11 cellular contexts compared by ENCODE assay signal in the genomic region with DNA sequence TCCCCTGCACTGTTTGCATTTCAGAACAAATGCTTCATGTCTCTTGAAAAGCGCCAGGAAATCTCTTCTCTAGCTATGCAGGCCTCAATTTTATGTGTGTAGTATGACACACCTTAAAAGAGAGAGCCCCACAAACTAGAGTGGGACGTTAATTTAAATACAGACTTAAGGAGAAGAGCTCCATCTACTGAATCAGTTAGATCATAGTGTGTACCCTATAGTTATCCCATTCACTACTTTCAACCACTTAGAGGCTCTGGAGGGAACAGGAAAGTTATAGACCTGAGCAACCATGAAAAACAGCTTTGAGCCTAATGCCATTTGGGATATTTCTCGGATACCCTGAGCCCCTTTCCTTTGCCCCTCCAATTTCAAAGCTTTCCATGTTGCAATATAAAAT.
DNase-seq lines count a peak whose midpoint lies in the region; ATAC-seq and TF ChIP-seq lines count a peak whose summit lies in the region.
"Had no signal": no experiment of that assay in that cellular context is flagged by ENCODE, and none has a peak within 500 bp of the region (broad histone marks: within the 10 kb centered on the region; RNA-seq: fewer than 3 reads in every experiment).

No MANE protein-coding gene starts in this region.

- H3K27ac Mint-ChIP-seq in WTC11 (no peak overlapping the region), progenitor cell of endocrine pancreas (peak overlapping the region; percentile 30)
- no peak overlapping the region for H3K27ac Mint-ChIP-seq in activated T-helper 2 cell treated with anti-CD3 and anti-CD28 coated beads, Interferon-gamma antibody, Interleukin-2, Interleukin-4, amounts not matched to agents 10 μg/mL and 5 μg/mL and 100 μg/mL, durations not matched to agents 14 hours and 24 hours and 36 hours
- H3K27ac Mint-ChIP-seq: immature natural killer cell had no signal

- H3K4me1 Mint-ChIP-seq in WTC11: peaks cover 29% of the 10 kb centered on the region
- peaks cover 26% of the 10 kb centered on the region for H3K4me1 Mint-ChIP-seq in progenitor cell of endocrine pancreas (ENCODE audit: low read depth)
- peaks cover 1% of the 10 kb centered on the region for H3K4me1 Mint-ChIP-seq in activated T-cell treated with anti-CD3 and anti-CD28 coated beads, Interleukin-2, amount 50 U/mL, for 4 hours (ENCODE audit: low read depth)
- H3K4me1 Mint-ChIP-seq in activated T-helper 2 cell treated with anti-CD3 and anti-CD28 coated beads, Interferon-gamma antibody, Interleukin-2, Interleukin-4, amounts not matched to agents 10 μg/mL and 5 μg/mL and 100 μg/mL, durations not matched to agents 14 hours and 24 hours and 36 hours (ENCODE audit: low read depth): no peaks in the 10 kb centered on the region
- H3K4me1 Mint-ChIP-seq: immature natural killer cell had no signal

- H3K36me3 Mint-ChIP-seq in WTC11 (no peaks in the 10 kb centered on the region), progenitor cell of endocrine pancreas (ENCODE audit: insufficient read depth) (no peaks in the 10 kb centered on the region)
- peaks cover 4% of the 10 kb centered on the region for H3K36me3 Mint-ChIP-seq in activated T-cell treated with anti-CD3 and anti-CD28 coated beads, Interleukin-2, amount 50 U/mL, for 4 hours (ENCODE audit: insufficient read depth)
- H3K36me3 Mint-ChIP-seq in activated T-helper 2 cell treated with anti-CD3 and anti-CD28 coated beads, Interferon-gamma antibody, Interleukin-2, Interleukin-4, amounts not matched to agents 10 μg/mL and 5 μg/mL and 100 μg/mL, durations not matched to agents 14 hours and 24 hours and 36 hours (ENCODE audit: low read depth): no peaks in the 10 kb centered on the region
- H3K36me3 Mint-ChIP-seq: immature natural killer cell had no signal

- POLR2A ChIA-PET in WTC11 (lab: Charles Lee): interaction anchor here (0.5 kb wide), 1 partner anchor 443 kb away, joined by 3 read pairs; no protein-coding TSS in a partner anchor

- peak; percentile 43 for ATAC-seq in GM18861 (IDR thresholded peaks at IDR 0.05; ENCODE audit: unreplicated experiment)
- peak; percentile 36 for ATAC-seq in HG02571 (IDR thresholded peaks at IDR 0.05; ENCODE audit: unreplicated experiment)
- ATAC-seq in WTC11: peak; percentile 64
- ATAC-seq in activated T-cell treated with anti-CD3 and anti-CD28 coated beads, Interleukin-2, amount 50 U/mL, for 4 hours: no peak
- ATAC-seq: stimulated activated naive CD8-positive, alpha-beta T cell treated with anti-CD3 and anti-CD28 coated beads, Interleukin-15, amount 100 ng/mL, for 72 hours had no signal

- H3K9me3 Mint-ChIP-seq in WTC11: no peaks in the 10 kb centered on the region
- H3K9me3 Mint-ChIP-seq in progenitor cell of endocrine pancreas (ENCODE audit: low read depth): no peaks in the 10 kb centered on the region
- H3K9me3 Mint-ChIP-seq in activated T-cell treated with anti-CD3 and anti-CD28 coated beads, Interleukin-2, amount 50 U/mL, for 4 hours: no peaks in the 10 kb centered on the region
- H3K9me3 Mint-ChIP-seq in activated T-helper 2 cell treated with anti-CD3 and anti-CD28 coated beads, Interferon-gamma antibody, Interleukin-2, Interleukin-4, amounts not matched to agents 10 μg/mL and 5 μg/mL and 100 μg/mL, durations not matched to agents 14 hours and 24 hours and 36 hours: no peaks in the 10 kb centered on the region
- H3K9me3 Mint-ChIP-seq: immature natural killer cell; stimulated activated naive CD8-positive, alpha-beta T cell treated with anti-CD3 and anti-CD28 coated beads, Interleukin-15, amount 100 ng/mL, for 72 hours had no signal

- no peaks in the 10 kb centered on the region for H3K27me3 Mint-ChIP-seq in WTC11 (ENCODE audit: low read depth)
- no peaks in the 10 kb centered on the region for H3K27me3 Mint-ChIP-seq in progenitor cell of endocrine pancreas
- no peaks in the 10 kb centered on the region for H3K27me3 Mint-ChIP-seq in activated T-cell treated with anti-CD3 and anti-CD28 coated beads, Interleukin-2, amount 50 U/mL, for 4 hours (ENCODE audit: low read depth)
- peaks cover 6% of the 10 kb centered on the region for H3K27me3 Mint-ChIP-seq in activated T-helper 2 cell treated with anti-CD3 and anti-CD28 coated beads, Interferon-gamma antibody, Interleukin-2, Interleukin-4, amounts not matched to agents 10 μg/mL and 5 μg/mL and 100 μg/mL, durations not matched to agents 14 hours and 24 hours and 36 hours (ENCODE audit: low read depth)
- H3K27me3 Mint-ChIP-seq: stimulated activated naive CD8-positive, alpha-beta T cell treated with anti-CD3 and anti-CD28 coated beads, Interleukin-15, amount 100 ng/mL, for 72 hours had no signal

- H3K4me3 Mint-ChIP-seq in WTC11 (no peak overlapping the region), progenitor cell of endocrine pancreas (ENCODE audit: low read depth) (no peak overlapping the region)
- H3K4me3 Mint-ChIP-seq in activated T-cell treated with anti-CD3 and anti-CD28 coated beads, Interleukin-2, amount 50 U/mL, for 4 hours: no peak overlapping the region
- no peak overlapping the region for H3K4me3 Mint-ChIP-seq in activated T-helper 2 cell treated with anti-CD3 and anti-CD28 coated beads, Interferon-gamma antibody, Interleukin-2, Interleukin-4, amounts not matched to agents 10 μg/mL and 5 μg/mL and 100 μg/mL, durations not matched to agents 14 hours and 24 hours and 36 hours (ENCODE audit: low read depth)
- H3K4me3 Mint-ChIP-seq: immature natural killer cell; stimulated activated naive CD8-positive, alpha-beta T cell treated with anti-CD3 and anti-CD28 coated beads, Interleukin-15, amount 100 ng/mL, for 72 hours had no signal

- DNase-seq in WTC11 (ENCODE audit: low spot score) (no peak), progenitor cell of endocrine pancreas (ENCODE audit: low spot score, unreplicated experiment) (no peak), SW 1271 (lab: John Stamatoyannopoulos, UW) (no peak)
- no peak for DNase-seq in activated T-cell treated with anti-CD3 and anti-CD28 coated beads, Interleukin-2, amount 50 U/mL, for 4 hours
- no peak for DNase-seq in activated T-helper 2 cell treated with anti-CD3 and anti-CD28 coated beads, Interferon-gamma antibody, Interleukin-2, Interleukin-4, amounts not matched to agents 10 μg/mL and 5 μg/mL and 100 μg/mL, durations not matched to agents 14 hours and 24 hours and 36 hours (ENCODE audit: low spot score)
- DNase-seq in activated CD4-positive, alpha-beta T cell treated with anti-CD3 and anti-CD28 coated beads, Interleukin-2, amount 50 U/mL, for 1 hour: no peak
- DNase-seq: immature natural killer cell; NCI-H2227 treated with DMSO at 0.1 percent for 48 hours; stimulated activated naive CD8-positive, alpha-beta T cell treated with anti-CD3 and anti-CD28 coated beads, Interleukin-15, amount 100 ng/mL, for 72 hours had no signal

- intact Hi-C loops in activated T-helper 2 cell treated with anti-CD3 and anti-CD28 coated beads, Interferon-gamma antibody, Interleukin-2, Interleukin-4, amounts not matched to agents 10 μg/mL and 5 μg/mL and 100 μg/mL, durations not matched to agents 14 hours and 24 hours and 36 hours (cut with micrococcal nuclease): no loop called here

- TF ChIP-seq CTCF in WTC11 (IDR thresholded peaks at IDR 0.05) (no peak), progenitor cell of endocrine pancreas (IDR thresholded peaks at IDR 0.05; ENCODE audit: unreplicated experiment) (no peak)

- CTCF ChIA-PET in WTC11 (lab: Charles Lee): interaction anchor here (0.8 to 1.7 kb wide), 6 partner anchors 10 to 156 kb away, joined by 3 to 10 read pairs (median 4); no protein-coding TSS in a partner anchor

TF ChIP-seq in WTC11, 78 proteins besides CTCF, POLR2A, EP300 and RAD21 (continues in another document):
- TF ChIP-seq, protein P1, sequence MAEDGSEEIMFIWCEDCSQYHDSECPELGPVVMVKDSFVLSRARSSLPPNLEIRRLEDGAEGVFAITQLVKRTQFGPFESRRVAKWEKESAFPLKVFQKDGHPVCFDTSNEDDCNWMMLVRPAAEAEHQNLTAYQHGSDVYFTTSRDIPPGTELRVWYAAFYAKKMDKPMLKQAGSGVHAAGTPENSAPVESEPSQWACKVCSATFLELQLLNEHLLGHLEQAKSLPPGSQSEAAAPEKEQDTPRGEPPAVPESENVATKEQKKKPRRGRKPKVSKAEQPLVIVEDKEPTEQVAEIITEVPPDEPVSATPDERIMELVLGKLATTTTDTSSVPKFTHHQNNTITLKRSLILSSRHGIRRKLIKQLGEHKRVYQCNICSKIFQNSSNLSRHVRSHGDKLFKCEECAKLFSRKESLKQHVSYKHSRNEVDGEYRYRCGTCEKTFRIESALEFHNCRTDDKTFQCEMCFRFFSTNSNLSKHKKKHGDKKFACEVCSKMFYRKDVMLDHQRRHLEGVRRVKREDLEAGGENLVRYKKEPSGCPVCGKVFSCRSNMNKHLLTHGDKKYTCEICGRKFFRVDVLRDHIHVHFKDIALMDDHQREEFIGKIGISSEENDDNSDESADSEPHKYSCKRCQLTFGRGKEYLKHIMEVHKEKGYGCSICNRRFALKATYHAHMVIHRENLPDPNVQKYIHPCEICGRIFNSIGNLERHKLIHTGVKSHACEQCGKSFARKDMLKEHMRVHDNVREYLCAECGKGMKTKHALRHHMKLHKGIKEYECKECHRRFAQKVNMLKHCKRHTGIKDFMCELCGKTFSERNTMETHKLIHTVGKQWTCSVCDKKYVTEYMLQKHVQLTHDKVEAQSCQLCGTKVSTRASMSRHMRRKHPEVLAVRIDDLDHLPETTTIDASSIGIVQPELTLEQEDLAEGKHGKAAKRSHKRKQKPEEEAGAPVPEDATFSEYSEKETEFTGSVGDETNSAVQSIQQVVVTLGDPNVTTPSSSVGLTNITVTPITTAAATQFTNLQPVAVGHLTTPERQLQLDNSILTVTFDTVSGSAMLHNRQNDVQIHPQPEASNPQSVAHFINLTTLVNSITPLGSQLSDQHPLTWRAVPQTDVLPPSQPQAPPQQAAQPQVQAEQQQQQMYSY (CRISPR knock-in tag; IDR thresholded peaks at IDR 0.05): no peak
- TF ChIP-seq, protein P2, sequence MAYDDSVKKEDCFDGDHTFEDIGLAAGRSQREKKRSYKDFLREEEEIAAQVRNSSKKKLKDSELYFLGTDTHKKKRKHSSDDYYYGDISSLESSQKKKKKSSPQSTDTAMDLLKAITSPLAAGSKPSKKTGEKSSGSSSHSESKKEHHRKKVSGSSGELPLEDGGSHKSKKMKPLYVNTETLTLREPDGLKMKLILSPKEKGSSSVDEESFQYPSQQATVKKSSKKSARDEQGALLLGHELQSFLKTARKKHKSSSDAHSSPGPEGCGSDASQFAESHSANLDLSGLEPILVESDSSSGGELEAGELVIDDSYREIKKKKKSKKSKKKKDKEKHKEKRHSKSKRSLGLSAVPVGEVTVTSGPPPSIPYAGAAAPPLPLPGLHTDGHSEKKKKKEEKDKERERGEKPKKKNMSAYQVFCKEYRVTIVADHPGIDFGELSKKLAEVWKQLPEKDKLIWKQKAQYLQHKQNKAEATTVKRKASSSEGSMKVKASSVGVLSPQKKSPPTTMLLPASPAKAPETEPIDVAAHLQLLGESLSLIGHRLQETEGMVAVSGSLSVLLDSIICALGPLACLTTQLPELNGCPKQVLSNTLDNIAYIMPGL (CRISPR knock-in tag; IDR thresholded peaks at IDR 0.05): no peak
- TF ChIP-seq ZNF219 (CRISPR knock-in tag; IDR thresholded peaks at IDR 0.05; ENCODE audit: borderline replicate concordance) (no peak), NFE2L1 (CRISPR knock-in tag; IDR thresholded peaks at IDR 0.05) (no peak)

Comparison
In these comparisons a context has a peak if more than half of its experiments do, and no peak if none do; other contexts are left out.
1. ATAC-seq: peak in GM18861 (single experiment), HG02571 (single experiment) and WTC11 (single experiment); none in activated T-cell treated with anti-CD3 and anti-CD28 coated beads, Interleukin-2, amount 50 U/mL, for 4 hours (0 of 2).